In genomic region chr10:69321865-69322264, GRCh38 we compare ENCODE assay signal across 14 cellular contexts. TPM values are rescaled to one million over a fixed set of nuclear protein-coding genes. Genes with fewer than 3 reads are reported as not detected.
DNase-seq lines count a peak whose midpoint lies in the region; ATAC-seq, FAIRE-seq and TF ChIP-seq lines count a peak whose summit lies in the region.
"Had no signal": no experiment of that assay in that cellular context is flagged by ENCODE, and none has a peak within 500 bp of the region (broad histone marks: within the 10 kb centered on the region; RNA-seq: fewer than 3 reads in every experiment).

No MANE protein-coding gene starts in this region.

- DNase-seq in IMR-90 (peak; percentile 52), K562 (ENCODE audit: extremely low read depth in 1 of 4, low spot score in 3 of 4) (peak in 1 of 4 experiments; percentile 3), mesothelial cell of epicardium (ENCODE audit: low spot score in 2 of 2, unreplicated experiment in 2 of 2) (no peak), NCI-H774 (lab: John Stamatoyannopoulos, UW) (no peak), DMS153 treated with DMSO at 0.1 percent for 48 hours (lab: John Stamatoyannopoulos, UW; ENCODE audit: unreplicated experiment) (no peak), tibial nerve (ENCODE audit: low spot score in 2 of 2) (no peak), NCI-H1417 treated with DMSO at 0.1 percent for 48 hours (lab: John Stamatoyannopoulos, UW) (no peak)
- DNase-seq: activated naive CD4-positive, alpha-beta T cell treated with anti-CD3 and anti-CD28 coated beads for 36 hours; Caco-2; mucosa of descending colon; sigmoid colon had no signal

- no peak overlapping the region for H3K27ac ChIP-seq in BLaER1 treated with 17β-estradiol and CSF1 and Interleukin-3, amounts not matched to agents 10 nM and 100 nM
- H3K27ac ChIP-seq in IMR-90 (ENCODE audit: insufficient read depth, low read length) (no peak overlapping the region), K562 (ENCODE audit: extremely low read depth, low read depth, low read length) (no peak overlapping the region), tibial nerve (no peak overlapping the region)

- H3K14ac ChIP-seq in IMR-90 (replicated peaks; ENCODE audit: low read depth, low read length): 0 out of 2 replicates have a peak overlapping the region, but pooled peaks have one; percentile 30

- ATAC-seq in IMR-90 (ENCODE audit: low read depth) (peak; percentile 8; the same call in 1 of the 2 replicates), K562 (no peak)
- ATAC-seq: activated CD4-positive, CD25-positive, alpha-beta regulatory T cell treated with anti-CD3 and anti-CD28 coated beads, Interleukin-2, amount 50 U/mL, for 24 hours; HCT116; mucosa of descending colon had no signal

- H3K4ac ChIP-seq in IMR-90 (ENCODE audit: low read depth, low read length): no peak overlapping the region

- no peak overlapping the region for H3K9ac ChIP-seq in BLaER1 treated with 17β-estradiol and CSF1 and Interleukin-3, amounts not matched to agents 10 nM and 100 nM
- no peak overlapping the region for H3K9ac ChIP-seq in IMR-90 (ENCODE audit: low read depth, low read length)
- no peak overlapping the region for H3K9ac ChIP-seq in K562 (ENCODE audit: insufficient read depth in 1 of 2, low read depth in 2 of 2, low read length in 2 of 2)

- TF ChIP-seq EP300 in K562 (IDR thresholded peaks at IDR 0.05; ENCODE audit: low read length) (no peak), tibial nerve (IDR thresholded peaks at IDR 0.05) (no peak)

- no CpG with 5 or more reads among the region's 5 CpGs for WGBS in IMR-90 (ENCODE audit: extremely low coverage in 2 of 2, insufficient read length in 1 of 2), 2 experiments
- 72% methylated on average over 5 of the region's 5 CpGs for WGBS in K562 (ENCODE audit: insufficient coverage, low coverage, missing lambda C conversion rate)
- 48 to 59% methylated on average over 5 of the region's 5 CpGs for WGBS in tibial nerve, 2 donors

- H3K4me3 ChIP-seq in BLaER1 treated with 17β-estradiol and CSF1 and Interleukin-3, amounts not matched to agents 10 nM and 100 nM: no peak overlapping the region; a peak in 1 of 20 replicates
- H3K4me3 ChIP-seq in IMR-90 (ENCODE audit: insufficient read depth, low read depth, low read length) (no peak overlapping the region), K562 (no peak overlapping the region), tibial nerve (no peak overlapping the region)
- H3K4me3 ChIP-seq: mucosa of descending colon, sigmoid colon had no signal

- H3K9me3 Mint-ChIP-seq in mesothelial cell of epicardium: no peaks in the 10 kb centered on the region
- H3K9me3 Mint-ChIP-seq: activated naive CD4-positive, alpha-beta T cell treated with anti-CD3 and anti-CD28 coated beads for 36 hours had no signal

- TF ChIP-seq POLR2A in IMR-90 (IDR thresholded peaks at IDR 0.05; ENCODE audit: low read depth, low read length): no peak
- no peak for TF ChIP-seq POLR2A in K562 (conservative IDR thresholded peaks at IDR 0.05)
- TF ChIP-seq POLR2A in tibial nerve (IDR thresholded peaks at IDR 0.05): no peak

- H3K9me3 ChIP-seq in BLaER1 treated with 17β-estradiol and CSF1 and Interleukin-3, amounts not matched to agents 10 nM and 100 nM (replicated peaks in 1 of 11): no peaks in the 10 kb centered on the region
- no peaks in the 10 kb centered on the region for H3K9me3 ChIP-seq in IMR-90 (ENCODE audit: control insufficient read depth, insufficient read depth, low read length)
- H3K9me3 ChIP-seq in K562 (replicated peaks; ENCODE audit: control insufficient read depth, insufficient read depth, low read depth, low read length): no peaks in the 10 kb centered on the region
- no peaks in the 10 kb centered on the region for H3K9me3 ChIP-seq in tibial nerve
- H3K9me3 ChIP-seq: Caco-2, mucosa of descending colon, sigmoid colon had no signal

- no peak for FAIRE-seq in K562 (lab: Jason Lieb, UNC)

- H3K9me1 ChIP-seq in IMR-90 (ENCODE audit: insufficient read depth, low read length) (peaks cover 35% of the 10 kb centered on the region), K562 (ENCODE audit: control insufficient read depth, insufficient read depth, low read length) (peaks cover 6% of the 10 kb centered on the region)

- H3K56ac ChIP-seq in IMR-90 (ENCODE audit: extremely low read depth, insufficient read depth, low read length): no peak overlapping the region

- TF ChIP-seq RAD21 in IMR-90 (IDR thresholded peaks at IDR 0.05; ENCODE audit: low read length) (no peak), K562 (CRISPR knock-in tag; conservative IDR thresholded peaks at IDR 0.05 in 1 of 2, IDR thresholded peaks at IDR 0.05 in 1 of 2) (no peak)

- no peaks in the 10 kb centered on the region for H3K27me3 Mint-ChIP-seq in mesothelial cell of epicardium (ENCODE audit: low read depth)

- H3K4me2 ChIP-seq in BLaER1 treated with 17β-estradiol and CSF1 and Interleukin-3, amounts not matched to agents 10 nM and 100 nM: peak overlapping the region in 6 of 11 experiments; percentile 84 to 99 (median 96); a peak in 11 of 22 replicates
- peak overlapping the region; percentile 49 for H3K4me2 ChIP-seq in IMR-90 (ENCODE audit: low read depth, low read length)
- H3K4me2 ChIP-seq in K562 (ENCODE audit: insufficient read depth, low read length): no peak overlapping the region

- H2AK5ac ChIP-seq in IMR-90 (ENCODE audit: low read depth, low read length): no peak overlapping the region

- intact Hi-C loops in IMR-90 (cut with micrococcal nuclease) (no loop called here), K562 (cut with micrococcal nuclease) (no loop called here)

- POLR2A ChIA-PET in IMR-90 (lab: Charles Lee; ENCODE audit: unreplicated experiment) (no interaction called here), K562 (lab: Yijun Ruan, JAX) (interaction anchor here (8.8 kb wide), 1 partner anchor 11 kb away, joined by 92 read pairs; no protein-coding TSS in a partner anchor)

- dilution Hi-C loops in IMR-90 (cut with HindIII; ENCODE audit: low sequenced_read_pairs, unreplicated experiment): no loop called here

- BruUV-seq in IMR-90 (replicated peaks; lab: Mats Ljungman, UMichigan) (no TSS peak), K562 (replicated peaks; lab: Mats Ljungman, UMichigan) (TSS peak; percentile 4)

- no peak overlapping the region for H2BK20ac ChIP-seq in IMR-90 (ENCODE audit: low read depth, low read length)

- peaks cover 23 to 80% (median 70%) of the 10 kb centered on the region in 11 experiments; a peak in 21 of 22 replicates for H4K20me1 ChIP-seq in BLaER1 treated with 17β-estradiol and CSF1 and Interleukin-3, amounts not matched to agents 10 nM and 100 nM
- H4K20me1 ChIP-seq in IMR-90 (ENCODE audit: insufficient read depth, low read length): peaks cover 57% of the 10 kb centered on the region
- peaks cover 49% of the 10 kb centered on the region for H4K20me1 ChIP-seq in K562 (replicated peaks; ENCODE audit: control insufficient read depth, insufficient read depth, low read length)

- H2AFZ ChIP-seq in IMR-90 (replicated peaks; ENCODE audit: low read length, poor library complexity) (no peak overlapping the region), K562 (ENCODE audit: low read depth, low read length) (no peak overlapping the region)

- no peaks in the 10 kb centered on the region for H3K36me3 Mint-ChIP-seq in mesothelial cell of epicardium

- no peak overlapping the region for H3K18ac ChIP-seq in IMR-90 (ENCODE audit: low read depth, low read length)

- H3K36me3 ChIP-seq in BLaER1 treated with 17β-estradiol and CSF1 and Interleukin-3, amounts not matched to agents 10 nM and 100 nM: peaks cover 0 to 31% (median 0%) of the 10 kb centered on the region in 11 experiments; a peak in 6 of 22 replicates
- no peaks in the 10 kb centered on the region for H3K36me3 ChIP-seq in IMR-90 (ENCODE audit: control insufficient read depth, insufficient read depth, low read length)
- peaks cover 36% of the 10 kb centered on the region; the same call in 2 of the 3 replicates for H3K36me3 ChIP-seq in K562 (ENCODE audit: control insufficient read depth, insufficient read depth, low read length)
- H3K36me3 ChIP-seq in tibial nerve: no peaks in the 10 kb centered on the region
- H3K36me3 ChIP-seq: sigmoid colon had no signal

- H3K27me3 ChIP-seq in BLaER1 treated with 17β-estradiol and CSF1 and Interleukin-3, amounts not matched to agents 10 nM and 100 nM: no peaks in the 10 kb centered on the region
- H3K27me3 ChIP-seq in IMR-90 (ENCODE audit: control insufficient read depth, insufficient read depth, low read length): no peaks in the 10 kb centered on the region
- H3K27me3 ChIP-seq in K562 (ENCODE audit: control insufficient read depth in 2 of 2, insufficient read depth in 2 of 2, low read length in 2 of 2): no peaks in the 10 kb centered on the region
- H3K27me3 ChIP-seq in tibial nerve: no peaks in the 10 kb centered on the region
- H3K27me3 ChIP-seq: sigmoid colon had no signal

- in situ Hi-C loops in IMR-90 (cut with MboI; ENCODE audit: low sequenced_read_pairs): no loop called here
- in situ Hi-C loops in K562 (cut with MboI): no loop called here

- no peak overlapping the region for H3K4me3 Mint-ChIP-seq in mesothelial cell of epicardium
- H3K4me3 Mint-ChIP-seq: activated naive CD4-positive, alpha-beta T cell treated with anti-CD3 and anti-CD28 coated beads for 36 hours had no signal

- no peak overlapping the region for H2BK15ac ChIP-seq in IMR-90 (ENCODE audit: low read depth, low read length)

- H3K79me1 ChIP-seq in IMR-90 (ENCODE audit: low read depth in 1 of 2, low read length in 2 of 2): peaks cover 20 to 78% of the 10 kb centered on the region in 2 experiments

- H3K23ac ChIP-seq in IMR-90 (ENCODE audit: low read depth, low read length): peak overlapping the region; percentile 25; the same call in 1 of the 2 replicates

- H2BK5ac ChIP-seq in IMR-90 (ENCODE audit: low read depth, low read length, poor library complexity, severe bottlenecking): no peak overlapping the region

- peaks cover 99% of the 10 kb centered on the region for H3K79me2 ChIP-seq in K562 (ENCODE audit: control insufficient read depth, insufficient read depth, low read length)

- peaks cover 34 to 84% (median 47%) of the 10 kb centered on the region in 10 experiments for H3K4me1 ChIP-seq in BLaER1 treated with 17β-estradiol and CSF1 and Interleukin-3, amounts not matched to agents 10 nM and 100 nM
- H3K4me1 ChIP-seq in IMR-90 (ENCODE audit: control insufficient read depth, insufficient read depth, low read length) (peaks cover 26% of the 10 kb centered on the region), K562 (replicated peaks in 1 of 2; ENCODE audit: control insufficient read depth in 2 of 2, insufficient read depth in 2 of 2, low read length in 2 of 2) (peaks cover 35 to 45% of the 10 kb centered on the region in 2 experiments; a peak in 4 of 5 replicates), tibial nerve (peaks cover 0 to 49% (median 17%) of the 10 kb centered on the region in 4 donors)

- H4K91ac ChIP-seq in IMR-90 (ENCODE audit: insufficient read depth, low read depth, low read length): no peak overlapping the region

- peaks cover 36% of the 10 kb centered on the region for H3K4me1 Mint-ChIP-seq in mesothelial cell of epicardium

- H4K5ac ChIP-seq in IMR-90 (ENCODE audit: low read depth, low read length): no peak overlapping the region

- H4K8ac ChIP-seq in IMR-90 (ENCODE audit: low read depth in 2 of 2, low read length in 2 of 2): no peak overlapping the region

- CTCF ChIA-PET in IMR-90 (lab: Yijun Ruan, JAX): no interaction called here
- CTCF ChIA-PET in K562 (lab: Yijun Ruan, JAX; ENCODE audit: low intra/inter-chr PET ratio): no interaction called here

- TF ChIP-seq CTCF in IMR-90 (conservative IDR thresholded peaks at IDR 0.05; ENCODE audit: low read depth, low read length) (no peak), K562 (IDR thresholded peaks at IDR 0.05 in 2 of 3, conservative IDR thresholded peaks at IDR 0.05 in 1 of 3; ENCODE audit: insufficient read depth in 2 of 3, low read depth in 1 of 3, low read length in 3 of 3) (no peak), mesothelial cell of epicardium (IDR thresholded peaks at IDR 0.05; ENCODE audit: unreplicated experiment) (no peak), tibial nerve (IDR thresholded peaks at IDR 0.05) (no peak)

- no peak overlapping the region for H2BK120ac ChIP-seq in IMR-90 (ENCODE audit: low read depth, low read length)

- no peak overlapping the region for H2AK9ac ChIP-seq in IMR-90 (replicated peaks; ENCODE audit: low read depth, low read length, poor library complexity)

- peak overlapping the region; percentile 3 for H3K27ac Mint-ChIP-seq in mesothelial cell of epicardium

RNA-seq across cellular contexts. Expression of gene HK1, which starts 43.6 kb away (rescaled TPM):
- total RNA-seq in IMR-90 (2012; rRNA removed) (90.5 and 107 TPM in 2 replicates), K562 (2014; rRNA removed) (309 and 365 TPM in 2 replicates), K562 (2014; rRNA removed; fragmentation: Illumina TruSeq; extraction: Trizol) (193 and 203 TPM in 2 replicates), K562 (2015; rRNA removed; fragmentation: Illumina TruSeq; extraction: Trizol) (186 and 188 TPM in 2 replicates), K562 (2021) (369 and 422 TPM in 2 replicates), mesothelial cell of epicardium (61.8 to 68.7 TPM (median 65.6 TPM) in 3 replicates), tibial nerve (10 to 100 TPM; 27.3 to 54.0 (median 30.1) TPM)
- polyA plus RNA-seq in IMR-90 (2012; rRNA removed) (47.7 and 53.7 TPM in 2 replicates), K562 (2011; rRNA removed) (133 and 176 TPM in 2 replicates), K562 (2014; fragmentation: Illumina TruSeq; extraction: Trizol) (423 and 444 TPM in 2 replicates), K562 (2014; fragmentation: Nextera tagmentation; extraction: Ambion mirVana) (10 to 100 TPM; 29.2 to 34.6 TPM), K562 (2014; rRNA removed) (239 and 256 TPM in 2 replicates)
- 31.0 and 34.7 TPM in 2 replicates for polyA plus RNA-seq in IMR-90 (2012; cell fraction: cytosol; rRNA removed)
- polyA plus RNA-seq in IMR-90 (2012; cell fraction: nucleus; rRNA removed; ENCODE audit: low replicate concordance): 30.4 and 36.1 TPM in 2 replicates
- 146 and 195 TPM in 2 replicates for total RNA-seq in K562 (2011; cell fraction: chromatin; rRNA removed; ENCODE audit: low replicate concordance)
- total RNA-seq in K562 (2011; cell fraction: nucleolus; rRNA removed): 104 and 109 TPM in 2 replicates
- 111 and 114 TPM in 2 replicates for total RNA-seq in K562 (2011; cell fraction: nucleoplasm; rRNA removed)
- 163 and 167 TPM in 2 replicates for polyA plus RNA-seq in K562 (2011; cell fraction: cytosol; rRNA removed)
- polyA plus RNA-seq in K562 (2011; cell fraction: nucleus; rRNA removed): 84.0 and 115 TPM in 2 replicates
- polyA plus RNA-seq in K562 (2012): 265 and 370 TPM in 2 replicates
- 362 and 462 TPM in 2 replicates for polyA minus RNA-seq in K562 (2011; rRNA and poly(A)+ RNA removed)
- 160 and 170 TPM in 2 replicates for polyA minus RNA-seq in K562 (2011; cell fraction: cytosol; rRNA and poly(A)+ RNA removed)
- 46.6 and 67.3 TPM in 2 replicates for polyA minus RNA-seq in K562 (2011; cell fraction: nucleus; rRNA and poly(A)+ RNA removed)
